In the genomic region with DNA sequence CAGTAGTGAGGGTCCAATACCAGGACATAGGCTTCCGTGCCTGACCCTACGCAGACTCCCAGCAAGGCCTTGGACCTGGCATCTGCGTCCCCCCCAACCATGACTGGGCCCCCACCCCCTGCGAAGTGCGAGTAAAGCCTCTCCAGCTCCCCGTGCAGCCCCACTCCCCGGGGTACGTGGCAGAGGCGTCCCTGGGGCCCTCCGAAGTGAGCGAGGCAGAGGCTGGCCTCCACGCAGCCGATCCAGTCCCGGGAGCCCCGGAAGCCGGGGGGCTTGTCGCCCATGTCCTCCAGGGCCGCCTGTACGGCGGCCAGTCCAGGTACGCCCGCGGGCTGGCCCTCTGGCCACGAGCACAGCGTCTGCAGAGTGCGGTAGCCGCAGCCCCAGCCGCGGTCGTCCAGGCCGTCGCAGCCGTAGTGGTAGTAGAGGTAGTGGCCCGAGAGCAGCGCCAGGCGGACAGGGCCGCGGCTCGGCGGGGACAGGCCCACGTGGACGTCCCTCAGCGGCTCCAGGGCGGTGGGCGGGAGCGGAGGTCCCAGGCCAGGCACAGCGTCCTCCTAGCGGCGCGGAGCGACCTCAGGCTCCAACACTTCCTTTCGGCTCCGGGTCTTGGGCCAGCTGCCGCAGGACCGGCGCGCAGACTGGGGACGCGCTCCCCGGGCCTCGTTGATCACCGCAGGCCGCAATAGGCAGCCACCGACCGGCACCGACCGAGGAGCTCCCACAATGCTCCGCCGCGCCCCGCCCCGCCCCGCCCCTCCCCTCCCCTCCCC, we compare ENCODE assay signal across 1 cellular context.
A peak's percentile ranks its signal among the peaks of the same experiment; 100 is the strongest.
TF ChIP-seq lines count a peak whose summit lies in the region.

A gene (minus strand): TSS at position 728 of the 773 bp plus-strand sequence. CDS start 444 bp downstream, at position 284.

TF ChIP-seq in HEK293, 187 proteins besides CTCF, POLR2A, EP300 and RAD21 (continued from another document and continues in another):
- TF ChIP-seq, protein P1, sequence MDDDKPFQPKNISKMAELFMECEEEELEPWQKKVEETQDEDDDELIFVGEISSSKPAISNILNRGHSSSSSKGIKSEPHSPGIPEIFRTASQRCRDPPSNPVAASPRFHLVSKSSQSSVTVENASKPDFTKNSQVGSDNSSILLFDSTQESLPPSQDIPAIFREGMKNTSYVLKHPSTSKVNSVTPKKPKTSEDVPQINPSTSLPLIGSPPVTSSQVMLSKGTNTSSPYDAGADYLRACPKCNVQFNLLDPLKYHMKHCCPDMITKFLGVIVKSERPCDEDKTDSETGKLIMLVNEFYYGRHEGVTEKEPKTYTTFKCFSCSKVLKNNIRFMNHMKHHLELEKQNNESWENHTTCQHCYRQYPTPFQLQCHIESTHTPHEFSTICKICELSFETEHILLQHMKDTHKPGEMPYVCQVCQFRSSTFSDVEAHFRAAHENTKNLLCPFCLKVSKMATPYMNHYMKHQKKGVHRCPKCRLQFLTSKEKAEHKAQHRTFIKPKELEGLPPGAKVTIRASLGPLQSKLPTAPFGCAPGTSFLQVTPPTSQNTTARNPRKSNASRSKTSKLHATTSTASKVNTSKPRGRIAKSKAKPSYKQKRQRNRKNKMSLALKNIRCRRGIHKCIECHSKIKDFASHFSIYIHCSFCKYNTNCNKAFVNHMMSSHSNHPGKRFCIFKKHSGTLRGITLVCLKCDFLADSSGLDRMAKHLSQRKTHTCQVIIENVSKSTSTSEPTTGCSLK (tag by site-specific recombination; IDR thresholded peaks at IDR 0.05): no peak
- TF ChIP-seq, protein P2, sequence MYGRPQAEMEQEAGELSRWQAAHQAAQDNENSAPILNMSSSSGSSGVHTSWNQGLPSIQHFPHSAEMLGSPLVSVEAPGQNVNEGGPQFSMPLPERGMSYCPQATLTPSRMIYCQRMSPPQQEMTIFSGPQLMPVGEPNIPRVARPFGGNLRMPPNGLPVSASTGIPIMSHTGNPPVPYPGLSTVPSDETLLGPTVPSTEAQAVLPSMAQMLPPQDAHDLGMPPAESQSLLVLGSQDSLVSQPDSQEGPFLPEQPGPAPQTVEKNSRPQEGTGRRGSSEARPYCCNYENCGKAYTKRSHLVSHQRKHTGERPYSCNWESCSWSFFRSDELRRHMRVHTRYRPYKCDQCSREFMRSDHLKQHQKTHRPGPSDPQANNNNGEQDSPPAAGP (tag by site-specific recombination; IDR thresholded peaks at IDR 0.05): peak; percentile 43; the same call in 1 of the 2 replicates
- TF ChIP-seq, protein P3, sequence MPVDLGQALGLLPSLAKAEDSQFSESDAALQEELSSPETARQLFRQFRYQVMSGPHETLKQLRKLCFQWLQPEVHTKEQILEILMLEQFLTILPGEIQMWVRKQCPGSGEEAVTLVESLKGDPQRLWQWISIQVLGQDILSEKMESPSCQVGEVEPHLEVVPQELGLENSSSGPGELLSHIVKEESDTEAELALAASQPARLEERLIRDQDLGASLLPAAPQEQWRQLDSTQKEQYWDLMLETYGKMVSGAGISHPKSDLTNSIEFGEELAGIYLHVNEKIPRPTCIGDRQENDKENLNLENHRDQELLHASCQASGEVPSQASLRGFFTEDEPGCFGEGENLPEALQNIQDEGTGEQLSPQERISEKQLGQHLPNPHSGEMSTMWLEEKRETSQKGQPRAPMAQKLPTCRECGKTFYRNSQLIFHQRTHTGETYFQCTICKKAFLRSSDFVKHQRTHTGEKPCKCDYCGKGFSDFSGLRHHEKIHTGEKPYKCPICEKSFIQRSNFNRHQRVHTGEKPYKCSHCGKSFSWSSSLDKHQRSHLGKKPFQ (tag by site-specific recombination; IDR thresholded peaks at IDR 0.05): no peak
- TF ChIP-seq ZNF266 (tag by site-specific recombination; IDR thresholded peaks at IDR 0.05; ENCODE audit: low read depth) (peak; percentile 29; the same call in 1 of the 2 replicates), SCRT2 (tag by site-specific recombination; IDR thresholded peaks at IDR 0.05) (no peak), ZNF23 (tag by site-specific recombination; IDR thresholded peaks at IDR 0.05; ENCODE audit: borderline replicate concordance) (no peak), ZNF830 (tag by site-specific recombination; IDR thresholded peaks at IDR 0.05; ENCODE audit: low read depth) (no peak), ZNF292 (tag by site-specific recombination; IDR thresholded peaks at IDR 0.05; ENCODE audit: borderline replicate concordance, low read depth) (no peak), ZNF341 (tag by site-specific recombination; IDR thresholded peaks at IDR 0.05; ENCODE audit: low read depth) (no peak), ZNF24 (tag by site-specific recombination; IDR thresholded peaks at IDR 0.05) (peak; percentile 51; the same call in 1 of the 2 replicates), ZNF175 (tag by site-specific recombination; IDR thresholded peaks at IDR 0.05) (no peak), GLIS1 (tag by site-specific recombination; IDR thresholded peaks at IDR 0.05) (peak; percentile 73; the same call in 1 of the 2 replicates), ZBTB1 (tag by site-specific recombination; IDR thresholded peaks at IDR 0.05) (no peak; the same call in 1 of the 2 replicates), MEIS1 (CRISPR knock-in tag; IDR thresholded peaks at IDR 0.05; ENCODE audit: borderline replicate concordance) (no peak), IKZF3 (tag by site-specific recombination; IDR thresholded peaks at IDR 0.05) (no peak), ZNF600 (tag by site-specific recombination; IDR thresholded peaks at IDR 0.05) (peak; percentile 68), ZNF473 (tag by site-specific recombination; IDR thresholded peaks at IDR 0.05) (no peak), ZNF391 (tag by site-specific recombination; IDR thresholded peaks at IDR 0.05; ENCODE audit: borderline replicate concordance, low read depth) (peak; percentile 89; the same call in 1 of the 2 replicates), MZF1 (tag by site-specific recombination; IDR thresholded peaks at IDR 0.05; ENCODE audit: borderline replicate concordance) (no peak; the same call in 1 of the 2 replicates), ZNF585B (tag by site-specific recombination; IDR thresholded peaks at IDR 0.05) (no peak; the same call in 1 of the 2 replicates), ZSCAN16 (tag by site-specific recombination; IDR thresholded peaks at IDR 0.05) (peak; percentile 68; the same call in 1 of the 2 replicates), KLF9 (tag by site-specific recombination; IDR thresholded peaks at IDR 0.05; ENCODE audit: low read depth) (peak; percentile 85; the same call in 1 of the 2 replicates), HOXD13 (CRISPR knock-in tag; IDR thresholded peaks at IDR 0.05; ENCODE audit: borderline replicate concordance) (no peak), BCL11A (tag by site-specific recombination; IDR thresholded peaks at IDR 0.05; ENCODE audit: low read depth) (no peak), ZSCAN23 (tag by site-specific recombination; IDR thresholded peaks at IDR 0.05) (peak; percentile 86), ZNF571 (tag by site-specific recombination; IDR thresholded peaks at IDR 0.05) (no peak), ZNF157 (tag by site-specific recombination; IDR thresholded peaks at IDR 0.05) (no peak), YY1 (tag by site-specific recombination; IDR thresholded peaks at IDR 0.05) (peak; percentile 66), KLF1 (tag by site-specific recombination; IDR thresholded peaks at IDR 0.05) (peak; percentile 53)
- TF ChIP-seq, protein P4, sequence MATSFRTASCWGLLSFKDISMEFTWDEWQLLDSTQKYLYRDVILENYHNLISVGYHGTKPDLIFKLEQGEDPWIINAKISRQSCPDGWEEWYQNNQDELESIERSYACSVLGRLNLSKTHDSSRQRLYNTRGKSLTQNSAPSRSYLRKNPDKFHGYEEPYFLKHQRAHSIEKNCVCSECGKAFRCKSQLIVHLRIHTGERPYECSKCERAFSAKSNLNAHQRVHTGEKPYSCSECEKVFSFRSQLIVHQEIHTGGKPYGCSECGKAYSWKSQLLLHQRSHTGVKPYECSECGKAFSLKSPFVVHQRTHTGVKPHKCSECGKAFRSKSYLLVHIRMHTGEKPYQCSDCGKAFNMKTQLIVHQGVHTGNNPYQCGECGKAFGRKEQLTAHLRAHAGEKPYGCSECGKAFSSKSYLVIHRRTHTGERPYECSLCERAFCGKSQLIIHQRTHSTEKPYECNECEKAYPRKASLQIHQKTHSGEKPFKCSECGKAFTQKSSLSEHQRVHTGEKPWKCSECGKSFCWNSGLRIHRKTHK (tag by site-specific recombination; IDR thresholded peaks at IDR 0.05): no peak
- TF ChIP-seq, protein P5, sequence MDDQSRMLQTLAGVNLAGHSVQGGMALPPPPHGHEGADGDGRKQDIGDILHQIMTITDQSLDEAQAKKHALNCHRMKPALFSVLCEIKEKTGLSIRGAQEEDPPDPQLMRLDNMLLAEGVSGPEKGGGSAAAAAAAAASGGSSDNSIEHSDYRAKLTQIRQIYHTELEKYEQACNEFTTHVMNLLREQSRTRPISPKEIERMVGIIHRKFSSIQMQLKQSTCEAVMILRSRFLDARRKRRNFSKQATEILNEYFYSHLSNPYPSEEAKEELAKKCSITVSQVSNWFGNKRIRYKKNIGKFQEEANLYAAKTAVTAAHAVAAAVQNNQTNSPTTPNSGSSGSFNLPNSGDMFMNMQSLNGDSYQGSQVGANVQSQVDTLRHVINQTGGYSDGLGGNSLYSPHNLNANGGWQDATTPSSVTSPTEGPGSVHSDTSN (CRISPR knock-in tag; IDR thresholded peaks at IDR 0.05): no peak
- TF ChIP-seq, protein P6, sequence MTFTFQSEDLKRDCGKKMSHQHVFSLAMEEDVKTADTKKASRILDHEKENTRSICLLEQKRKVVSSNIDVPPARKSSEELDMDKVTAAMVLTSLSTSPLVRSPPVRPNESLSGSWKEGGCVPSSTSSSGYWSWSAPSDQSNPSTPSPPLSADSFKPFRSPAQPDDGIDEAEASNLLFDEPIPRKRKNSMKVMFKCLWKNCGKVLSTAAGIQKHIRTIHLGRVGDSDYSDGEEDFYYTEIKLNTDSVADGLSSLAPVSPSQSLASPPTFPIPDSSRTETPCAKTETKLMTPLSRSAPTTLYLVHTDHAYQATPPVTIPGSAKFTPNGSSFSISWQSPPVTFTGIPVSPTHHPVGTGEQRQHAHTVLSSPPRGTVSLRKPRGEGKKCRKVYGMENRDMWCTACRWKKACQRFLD (tag by site-specific recombination; IDR thresholded peaks at IDR 0.05): peak; percentile 88
- TF ChIP-seq, protein P7, sequence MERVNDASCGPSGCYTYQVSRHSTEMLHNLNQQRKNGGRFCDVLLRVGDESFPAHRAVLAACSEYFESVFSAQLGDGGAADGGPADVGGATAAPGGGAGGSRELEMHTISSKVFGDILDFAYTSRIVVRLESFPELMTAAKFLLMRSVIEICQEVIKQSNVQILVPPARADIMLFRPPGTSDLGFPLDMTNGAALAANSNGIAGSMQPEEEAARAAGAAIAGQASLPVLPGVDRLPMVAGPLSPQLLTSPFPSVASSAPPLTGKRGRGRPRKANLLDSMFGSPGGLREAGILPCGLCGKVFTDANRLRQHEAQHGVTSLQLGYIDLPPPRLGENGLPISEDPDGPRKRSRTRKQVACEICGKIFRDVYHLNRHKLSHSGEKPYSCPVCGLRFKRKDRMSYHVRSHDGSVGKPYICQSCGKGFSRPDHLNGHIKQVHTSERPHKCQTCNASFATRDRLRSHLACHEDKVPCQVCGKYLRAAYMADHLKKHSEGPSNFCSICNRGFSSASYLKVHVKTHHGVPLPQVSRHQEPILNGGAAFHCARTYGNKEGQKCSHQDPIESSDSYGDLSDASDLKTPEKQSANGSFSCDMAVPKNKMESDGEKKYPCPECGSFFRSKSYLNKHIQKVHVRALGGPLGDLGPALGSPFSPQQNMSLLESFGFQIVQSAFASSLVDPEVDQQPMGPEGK (tag by site-specific recombination; IDR thresholded peaks at IDR 0.05): peak; percentile 84
- TF ChIP-seq, protein P8, sequence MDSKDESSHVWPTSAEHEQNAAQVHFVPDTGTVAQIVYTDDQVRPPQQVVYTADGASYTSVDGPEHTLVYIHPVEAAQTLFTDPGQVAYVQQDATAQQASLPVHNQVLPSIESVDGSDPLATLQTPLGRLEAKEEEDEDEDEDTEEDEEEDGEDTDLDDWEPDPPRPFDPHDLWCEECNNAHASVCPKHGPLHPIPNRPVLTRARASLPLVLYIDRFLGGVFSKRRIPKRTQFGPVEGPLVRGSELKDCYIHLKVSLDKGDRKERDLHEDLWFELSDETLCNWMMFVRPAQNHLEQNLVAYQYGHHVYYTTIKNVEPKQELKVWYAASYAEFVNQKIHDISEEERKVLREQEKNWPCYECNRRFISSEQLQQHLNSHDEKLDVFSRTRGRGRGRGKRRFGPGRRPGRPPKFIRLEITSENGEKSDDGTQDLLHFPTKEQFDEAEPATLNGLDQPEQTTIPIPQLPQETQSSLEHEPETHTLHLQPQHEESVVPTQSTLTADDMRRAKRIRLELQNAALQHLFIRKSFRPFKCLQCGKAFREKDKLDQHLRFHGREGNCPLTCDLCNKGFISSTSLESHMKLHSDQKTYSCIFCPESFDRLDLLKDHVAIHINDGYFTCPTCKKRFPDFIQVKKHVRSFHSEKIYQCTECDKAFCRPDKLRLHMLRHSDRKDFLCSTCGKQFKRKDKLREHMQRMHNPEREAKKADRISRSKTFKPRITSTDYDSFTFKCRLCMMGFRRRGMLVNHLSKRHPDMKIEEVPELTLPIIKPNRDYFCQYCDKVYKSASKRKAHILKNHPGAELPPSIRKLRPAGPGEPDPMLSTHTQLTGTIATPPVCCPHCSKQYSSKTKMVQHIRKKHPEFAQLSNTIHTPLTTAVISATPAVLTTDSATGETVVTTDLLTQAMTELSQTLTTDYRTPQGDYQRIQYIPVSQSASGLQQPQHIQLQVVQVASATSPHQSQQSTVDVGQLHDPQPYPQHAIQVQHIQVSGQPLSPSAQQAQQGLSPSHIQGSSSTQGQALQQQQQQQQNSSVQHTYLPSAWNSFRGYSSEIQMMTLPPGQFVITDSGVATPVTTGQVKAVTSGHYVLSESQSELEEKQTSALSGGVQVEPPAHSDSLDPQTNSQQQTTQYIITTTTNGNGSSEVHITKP (tag by site-specific recombination; IDR thresholded peaks at IDR 0.05): no peak
- TF ChIP-seq, protein P9, sequence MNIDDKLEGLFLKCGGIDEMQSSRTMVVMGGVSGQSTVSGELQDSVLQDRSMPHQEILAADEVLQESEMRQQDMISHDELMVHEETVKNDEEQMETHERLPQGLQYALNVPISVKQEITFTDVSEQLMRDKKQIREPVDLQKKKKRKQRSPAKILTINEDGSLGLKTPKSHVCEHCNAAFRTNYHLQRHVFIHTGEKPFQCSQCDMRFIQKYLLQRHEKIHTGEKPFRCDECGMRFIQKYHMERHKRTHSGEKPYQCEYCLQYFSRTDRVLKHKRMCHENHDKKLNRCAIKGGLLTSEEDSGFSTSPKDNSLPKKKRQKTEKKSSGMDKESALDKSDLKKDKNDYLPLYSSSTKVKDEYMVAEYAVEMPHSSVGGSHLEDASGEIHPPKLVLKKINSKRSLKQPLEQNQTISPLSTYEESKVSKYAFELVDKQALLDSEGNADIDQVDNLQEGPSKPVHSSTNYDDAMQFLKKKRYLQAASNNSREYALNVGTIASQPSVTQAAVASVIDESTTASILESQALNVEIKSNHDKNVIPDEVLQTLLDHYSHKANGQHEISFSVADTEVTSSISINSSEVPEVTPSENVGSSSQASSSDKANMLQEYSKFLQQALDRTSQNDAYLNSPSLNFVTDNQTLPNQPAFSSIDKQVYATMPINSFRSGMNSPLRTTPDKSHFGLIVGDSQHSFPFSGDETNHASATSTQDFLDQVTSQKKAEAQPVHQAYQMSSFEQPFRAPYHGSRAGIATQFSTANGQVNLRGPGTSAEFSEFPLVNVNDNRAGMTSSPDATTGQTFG (tag by site-specific recombination; IDR thresholded peaks at IDR 0.05; ENCODE audit: borderline replicate concordance): 0 out of 2 replicates have a peak, but pooled peaks have one; percentile 8
- TF ChIP-seq, protein P10, sequence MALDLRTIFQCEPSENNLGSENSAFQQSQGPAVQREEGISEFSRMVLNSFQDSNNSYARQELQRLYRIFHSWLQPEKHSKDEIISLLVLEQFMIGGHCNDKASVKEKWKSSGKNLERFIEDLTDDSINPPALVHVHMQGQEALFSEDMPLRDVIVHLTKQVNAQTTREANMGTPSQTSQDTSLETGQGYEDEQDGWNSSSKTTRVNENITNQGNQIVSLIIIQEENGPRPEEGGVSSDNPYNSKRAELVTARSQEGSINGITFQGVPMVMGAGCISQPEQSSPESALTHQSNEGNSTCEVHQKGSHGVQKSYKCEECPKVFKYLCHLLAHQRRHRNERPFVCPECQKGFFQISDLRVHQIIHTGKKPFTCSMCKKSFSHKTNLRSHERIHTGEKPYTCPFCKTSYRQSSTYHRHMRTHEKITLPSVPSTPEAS (tag by site-specific recombination; IDR thresholded peaks at IDR 0.05): 0 out of 2 replicates have a peak, but pooled peaks have one; percentile 19
